1 cellular context compared by ENCODE assay signal in the genomic region with DNA sequence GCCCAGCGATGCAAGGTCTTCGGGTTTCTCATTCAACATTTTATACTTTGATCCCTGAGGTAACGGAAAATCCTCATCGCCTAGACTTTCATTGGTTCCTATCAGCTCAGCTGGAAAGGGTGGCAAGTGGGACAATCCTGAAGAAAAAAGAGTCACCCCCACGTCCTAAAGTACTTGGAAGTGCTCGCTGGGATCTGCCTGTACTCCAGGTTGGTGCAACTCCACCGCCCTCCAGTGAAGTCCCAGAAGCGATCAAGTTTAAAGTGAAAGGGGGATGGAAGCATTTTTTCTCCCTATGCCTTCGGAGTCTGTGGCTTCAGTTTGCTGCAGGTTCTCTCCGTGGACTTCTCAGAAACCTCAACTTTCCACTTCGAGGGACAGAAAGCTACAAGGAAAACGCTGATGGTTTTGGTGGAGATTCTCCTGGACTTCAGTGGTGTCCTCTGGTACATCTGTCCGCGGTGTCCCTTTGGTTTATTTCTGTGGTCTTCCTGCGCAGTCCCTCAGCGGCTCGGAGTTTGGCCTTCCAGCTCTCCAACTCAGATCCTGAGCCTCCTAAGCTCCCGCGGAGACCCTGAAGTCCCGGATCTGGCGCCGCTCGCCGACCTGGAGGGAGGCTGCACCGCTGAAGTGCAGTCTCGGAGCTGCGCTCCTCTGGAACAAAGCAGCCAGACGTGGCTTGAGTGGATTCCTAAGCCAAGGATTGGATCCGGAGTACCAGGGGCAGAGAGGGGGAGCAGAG.
TF ChIP-seq lines count a peak whose summit lies in the region.

No MANE protein-coding gene starts in this region.

TF ChIP-seq in HEK293, 187 proteins besides CTCF, POLR2A, EP300 and RAD21 (continued from another document):
- TF ChIP-seq, protein P1, sequence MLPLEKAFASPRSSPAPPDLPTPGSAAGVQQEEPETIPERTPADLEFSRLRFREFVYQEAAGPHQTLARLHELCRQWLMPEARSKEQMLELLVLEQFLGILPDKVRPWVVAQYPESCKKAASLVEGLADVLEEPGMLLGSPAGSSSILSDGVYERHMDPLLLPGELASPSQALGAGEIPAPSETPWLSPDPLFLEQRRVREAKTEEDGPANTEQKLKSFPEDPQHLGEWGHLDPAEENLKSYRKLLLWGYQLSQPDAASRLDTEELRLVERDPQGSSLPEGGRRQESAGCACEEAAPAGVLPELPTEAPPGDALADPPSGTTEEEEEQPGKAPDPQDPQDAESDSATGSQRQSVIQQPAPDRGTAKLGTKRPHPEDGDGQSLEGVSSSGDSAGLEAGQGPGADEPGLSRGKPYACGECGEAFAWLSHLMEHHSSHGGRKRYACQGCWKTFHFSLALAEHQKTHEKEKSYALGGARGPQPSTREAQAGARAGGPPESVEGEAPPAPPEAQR (tag by site-specific recombination; IDR thresholded peaks at IDR 0.05): no peak
- no peak for TF ChIP-seq ZNF843 (tag by site-specific recombination; IDR thresholded peaks at IDR 0.05)
- TF ChIP-seq ZNF521 (tag by site-specific recombination; IDR thresholded peaks at IDR 0.05): no peak
- TF ChIP-seq ZNF658 (tag by site-specific recombination; IDR thresholded peaks at IDR 0.05): no peak
- TF ChIP-seq ZSCAN23 (tag by site-specific recombination; IDR thresholded peaks at IDR 0.05): no peak
- TF ChIP-seq ZNF221 (tag by site-specific recombination; IDR thresholded peaks at IDR 0.05; ENCODE audit: borderline replicate concordance): no peak
- TF ChIP-seq ZNF157 (tag by site-specific recombination; IDR thresholded peaks at IDR 0.05): no peak
